Comparison of ENCODE assay signal across 11 cellular contexts in the genomic region with DNA sequence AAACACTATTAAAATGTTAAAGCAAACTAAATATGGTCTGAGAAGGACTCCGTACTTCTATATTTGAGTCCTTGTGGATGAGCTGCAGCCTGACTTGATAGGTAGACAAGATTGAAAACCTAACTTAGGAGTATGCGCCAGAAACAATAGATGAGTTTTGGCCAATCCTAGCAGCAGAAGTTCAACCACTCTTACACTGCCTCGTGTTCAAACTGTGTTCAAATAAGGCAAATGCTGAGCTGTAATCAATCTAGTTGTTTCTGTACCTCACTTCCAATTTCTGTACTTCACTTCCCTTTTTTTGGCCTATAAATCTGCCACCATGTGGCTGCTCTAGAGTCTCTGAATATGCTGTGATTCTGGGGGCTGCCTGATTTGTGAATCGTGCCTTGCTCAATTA. TPM values are rescaled to one million over a fixed set of nuclear protein-coding genes. Genes with fewer than 3 reads are reported as not detected.
DNase-seq lines count a peak whose midpoint lies in the region; ATAC-seq, FAIRE-seq and TF ChIP-seq lines count a peak whose summit lies in the region.
"Had no signal": no experiment of that assay in that cellular context is flagged by ENCODE, and none has a peak within 500 bp of the region (broad histone marks: within the 10 kb centered on the region; RNA-seq: fewer than 3 reads in every experiment).

No MANE protein-coding gene starts in this region.

- H3K9me3 ChIP-seq in astrocyte (ENCODE audit: insufficient read depth, low read depth, low read length) = no peaks in the 10 kb centered on the region
- H3K9me3 ChIP-seq in Peyer's patch = no peaks in the 10 kb centered on the region
- no peaks in the 10 kb centered on the region for H3K9me3 ChIP-seq in left ventricle myocardium inferior (replicated peaks)

- H3K4me2 ChIP-seq in astrocyte (ENCODE audit: low read length) = no peak overlapping the region

- H2AFZ ChIP-seq in astrocyte (ENCODE audit: low read depth, low read length) = no peak overlapping the region

- DNase-seq in astrocyte (ENCODE audit: low read depth) (no peak), Peyer's patch (no peak), GM03348 (ENCODE audit: low spot score) (no peak), left ventricle myocardium inferior (no peak)
- DNase-seq: NCI-H345; stimulated activated CD4-positive, alpha-beta T cell treated with anti-CD3 and anti-CD28 coated beads, Interleukin-12 subunit alpha, Interleukin-12 subunit beta, amount 100 ng/mL, for 4 hours had no signal

- intact Hi-C loops in left ventricle myocardium inferior (cut with micrococcal nuclease) = no loop called here

- no peaks in the 10 kb centered on the region for H3K4me1 ChIP-seq in astrocyte (ENCODE audit: insufficient read depth, low read length)
- no peaks in the 10 kb centered on the region for H3K4me1 ChIP-seq in Peyer's patch
- no peaks in the 10 kb centered on the region for H3K4me1 ChIP-seq in left ventricle myocardium inferior

- H3K4me1 Mint-ChIP-seq in astrocyte (ENCODE audit: low read depth, unreplicated experiment) = peaks cover 13% of the 10 kb centered on the region

- no peaks in the 10 kb centered on the region for H3K36me3 Mint-ChIP-seq in astrocyte (ENCODE audit: low read depth, unreplicated experiment)

- peak; percentile 22 for TF ChIP-seq CTCF in GM12873 (IDR thresholded peaks at IDR 0.05; ENCODE audit: insufficient read depth, low read depth, low read length, missing control alignments)
- no peak for TF ChIP-seq CTCF in astrocyte (IDR thresholded peaks at IDR 0.05; ENCODE audit: insufficient read depth, low read depth, low read length)
- no peak for TF ChIP-seq CTCF in Peyer's patch (IDR thresholded peaks at IDR 0.05)
- no peak for TF ChIP-seq CTCF in left ventricle myocardium inferior (IDR thresholded peaks at IDR 0.05; ENCODE audit: borderline replicate concordance)

- H3K27ac Mint-ChIP-seq in astrocyte (ENCODE audit: unreplicated experiment) = peak overlapping the region; percentile 8

- no peak overlapping the region for H3K27ac ChIP-seq in astrocyte (ENCODE audit: low read depth, low read length)
- H3K27ac ChIP-seq in Peyer's patch = no peak overlapping the region
- H3K27ac ChIP-seq in left ventricle myocardium inferior (replicated peaks) = no peak overlapping the region
- H3K27ac ChIP-seq: C4-2B had no signal

- H3K9me3 Mint-ChIP-seq in astrocyte (ENCODE audit: unreplicated experiment) = no peaks in the 10 kb centered on the region

- no peak for FAIRE-seq in astrocyte (lab: Jason Lieb, UNC)

- no peaks in the 10 kb centered on the region for H4K20me1 ChIP-seq in astrocyte (ENCODE audit: insufficient read depth, low read length)

- no peaks in the 10 kb centered on the region for H3K36me3 ChIP-seq in astrocyte (ENCODE audit: insufficient read depth, low read length)
- H3K36me3 ChIP-seq in Peyer's patch = no peaks in the 10 kb centered on the region
- H3K36me3 ChIP-seq in left ventricle myocardium inferior = no peaks in the 10 kb centered on the region

- peak; percentile 80 for ATAC-seq in GM21447 (IDR thresholded peaks at IDR 0.05; ENCODE audit: unreplicated experiment)
- ATAC-seq in HG03460 (IDR thresholded peaks at IDR 0.05; ENCODE audit: unreplicated experiment) = peak; percentile 76
- ATAC-seq in SK-N-SH treated with all-trans-retinoic acid at 6 μM for 48 hours = no peak

- H3K4me3 Mint-ChIP-seq in astrocyte (ENCODE audit: unreplicated experiment) = peak overlapping the region; percentile 84

- H3K9ac ChIP-seq in astrocyte (ENCODE audit: low read length) = no peak overlapping the region

- H3K4me3 ChIP-seq in astrocyte (ENCODE audit: insufficient read depth, low read depth, low read length) (no peak overlapping the region), Peyer's patch (no peak overlapping the region), left ventricle myocardium inferior (no peak overlapping the region)

- H3K27me3 ChIP-seq in astrocyte (ENCODE audit: insufficient read depth, low read length) (no peaks in the 10 kb centered on the region), Peyer's patch (no peaks in the 10 kb centered on the region), left ventricle myocardium inferior (ENCODE audit: low read depth) (no peaks in the 10 kb centered on the region)

- no peaks in the 10 kb centered on the region for H3K79me2 ChIP-seq in astrocyte (ENCODE audit: insufficient read depth, low read length)

- H3K27me3 Mint-ChIP-seq in astrocyte (ENCODE audit: low read depth, unreplicated experiment) = no peaks in the 10 kb centered on the region

- no peak for TF ChIP-seq POLR2A in Peyer's patch (IDR thresholded peaks at IDR 0.05)

TF ChIP-seq in SK-N-SH treated with all-trans-retinoic acid at 6 μM for 48 hours, 23 proteins besides CTCF, POLR2A, EP300 and RAD21:
- no peak for TF ChIP-seq ZNF565 (CRISPR knock-in tag; conservative IDR thresholded peaks at IDR 0.05; ENCODE audit: low read depth)
- TF ChIP-seq RARB (CRISPR knock-in tag; IDR thresholded peaks at IDR 0.05) = no peak
- TF ChIP-seq, protein P1, sequence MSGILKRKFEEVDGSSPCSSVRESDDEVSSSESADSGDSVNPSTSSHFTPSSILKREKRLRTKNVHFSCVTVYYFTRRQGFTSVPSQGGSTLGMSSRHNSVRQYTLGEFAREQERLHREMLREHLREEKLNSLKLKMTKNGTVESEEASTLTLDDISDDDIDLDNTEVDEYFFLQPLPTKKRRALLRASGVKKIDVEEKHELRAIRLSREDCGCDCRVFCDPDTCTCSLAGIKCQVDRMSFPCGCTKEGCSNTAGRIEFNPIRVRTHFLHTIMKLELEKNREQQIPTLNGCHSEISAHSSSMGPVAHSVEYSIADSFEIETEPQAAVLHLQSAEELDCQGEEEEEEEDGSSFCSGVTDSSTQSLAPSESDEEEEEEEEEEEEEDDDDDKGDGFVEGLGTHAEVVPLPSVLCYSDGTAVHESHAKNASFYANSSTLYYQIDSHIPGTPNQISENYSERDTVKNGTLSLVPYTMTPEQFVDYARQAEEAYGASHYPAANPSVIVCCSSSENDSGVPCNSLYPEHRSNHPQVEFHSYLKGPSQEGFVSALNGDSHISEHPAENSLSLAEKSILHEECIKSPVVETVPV (CRISPR knock-in tag; IDR thresholded peaks at IDR 0.05) = no peak
- TF ChIP-seq CSDC2 (CRISPR knock-in tag; IDR thresholded peaks at IDR 0.05) = no peak
- TF ChIP-seq ZC3H10 (CRISPR knock-in tag; IDR thresholded peaks at IDR 0.05) = no peak
- TF ChIP-seq POU6F1 (CRISPR knock-in tag; IDR thresholded peaks at IDR 0.05; ENCODE audit: borderline replicate concordance, low read depth) = no peak
- no peak for TF ChIP-seq TOX (CRISPR knock-in tag; IDR thresholded peaks at IDR 0.05; ENCODE audit: borderline replicate concordance)
- TF ChIP-seq ZNF8 (CRISPR knock-in tag; IDR thresholded peaks at IDR 0.05) = no peak
- TF ChIP-seq ZFP30 (CRISPR knock-in tag; IDR thresholded peaks at IDR 0.05) = no peak
- TF ChIP-seq ARNTL (CRISPR knock-in tag; IDR thresholded peaks at IDR 0.05; ENCODE audit: borderline replicate concordance, low read depth) = no peak
- no peak for TF ChIP-seq PPARA (CRISPR knock-in tag; IDR thresholded peaks at IDR 0.05; ENCODE audit: borderline replicate concordance)

RNA-seq across cellular contexts. Expression of gene SERINC1, which starts 13.2 kb away (rescaled TPM):
- total RNA-seq in astrocyte (203 and 227 TPM in 2 replicates), Peyer's patch (100 to 1,000 TPM in 1 of 4 donors, 10 to 100 TPM in 3; 50.3 to 115 (median 70.0) TPM), left ventricle myocardium inferior (143 TPM)
